In the genomic region with DNA sequence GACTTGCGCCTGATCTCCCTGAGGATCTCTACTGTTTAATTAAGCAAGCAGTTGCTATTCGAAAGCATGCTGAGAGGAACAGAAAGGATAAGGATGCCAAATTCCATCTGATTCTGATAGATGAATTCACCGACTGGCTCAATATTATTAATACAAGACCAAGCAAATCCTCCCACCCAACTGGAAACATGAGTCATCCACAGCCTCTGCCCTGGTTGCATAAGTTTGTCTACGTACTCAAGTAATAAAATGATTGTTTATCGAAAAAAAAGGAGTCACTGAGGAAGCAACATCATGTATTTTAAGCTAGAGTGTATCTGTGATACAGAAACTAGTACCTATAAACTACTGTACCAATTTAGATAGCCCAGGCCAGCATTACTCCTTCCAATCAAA, we compare ENCODE assay signal across 10 cellular contexts. TPM values are rescaled to one million over a fixed set of nuclear protein-coding genes. Genes with fewer than 3 reads are reported as not detected.
A peak's percentile ranks its signal among the peaks of the same experiment; 100 is the strongest.
DNase-seq lines count a peak whose midpoint lies in the region; ATAC-seq and TF ChIP-seq lines count a peak whose summit lies in the region.
"Had no signal": no experiment of that assay in that cellular context is flagged by ENCODE, and none has a peak within 500 bp of the region (broad histone marks: within the 10 kb centered on the region; RNA-seq: fewer than 3 reads in every experiment).

No MANE protein-coding gene starts in this region.

- no peak for TF ChIP-seq CTCF in AG09319 (IDR thresholded peaks at IDR 0.05; ENCODE audit: low read depth, low read length)

- H3K4me3 Mint-ChIP-seq in T-helper 2 cell treated with Interferon-gamma antibody and Interleukin-4, amounts not matched to agents 5 μg/mL and 100 μg/mL, for 36 hours, result no peak overlapping the region
- H3K4me3 Mint-ChIP-seq: activated naive CD8-positive, alpha-beta T cell treated with anti-CD3 and anti-CD28 coated beads, Interleukin-2, amount 10 ng/mL, durations not matched to agents 7 days and 5 days had no signal

- H3K4me3 ChIP-seq in muscle layer of duodenum (ENCODE audit: low read depth in 1 of 2, low read length in 2 of 2), result no peak overlapping the region

- DNase-seq in AG09319 (ENCODE audit: extremely low read depth, low read depth), result peak; percentile 77
- peak; percentile 62 for DNase-seq in M059J (ENCODE audit: low read depth)
- DNase-seq in cerebellar cortex (ENCODE audit: low spot score), result peak; percentile 18
- no peak for DNase-seq in T-helper 2 cell treated with Interferon-gamma antibody and Interleukin-4, amounts not matched to agents 5 μg/mL and 100 μg/mL, for 36 hours (ENCODE audit: low spot score)
- no peak for DNase-seq in OCI-M1 (lab: John Stamatoyannopoulos, UW)
- no peak for DNase-seq in activated naive CD4-positive, alpha-beta T cell treated with anti-CD3 and anti-CD28 coated beads, Interleukin-2, amount 50 U/mL, for 16 hours
- DNase-seq: activated naive CD8-positive, alpha-beta T cell treated with anti-CD3 and anti-CD28 coated beads, Interleukin-2, amount 10 ng/mL, durations not matched to agents 7 days and 5 days had no signal

- H3K27me3 ChIP-seq in muscle layer of duodenum (ENCODE audit: low read depth, low read length), result no peaks in the 10 kb centered on the region

- H3K36me3 Mint-ChIP-seq in T-helper 2 cell treated with Interferon-gamma antibody and Interleukin-4, amounts not matched to agents 5 μg/mL and 100 μg/mL, for 36 hours (ENCODE audit: low read depth), result peaks cover 1% of the 10 kb centered on the region

- no peaks in the 10 kb centered on the region for H3K36me3 ChIP-seq in muscle layer of duodenum (ENCODE audit: control insufficient read depth in 1 of 2, insufficient read depth in 2 of 2, low read length in 2 of 2)

- peak overlapping the region; percentile 29 for H3K27ac ChIP-seq in muscle layer of duodenum (ENCODE audit: low read length)
- H3K27ac ChIP-seq: KMS-11 had no signal

- peaks cover 22 to 23% of the 10 kb centered on the region in 2 donors for H3K4me1 ChIP-seq in muscle layer of duodenum (ENCODE audit: control insufficient read depth in 1 of 2, insufficient read depth in 2 of 2, low read length in 2 of 2)

- H3K27me3 Mint-ChIP-seq in T-helper 2 cell treated with Interferon-gamma antibody and Interleukin-4, amounts not matched to agents 5 μg/mL and 100 μg/mL, for 36 hours (ENCODE audit: low read depth), result no peaks in the 10 kb centered on the region
- H3K27me3 Mint-ChIP-seq: activated naive CD8-positive, alpha-beta T cell treated with anti-CD3 and anti-CD28 coated beads, Interleukin-2, amount 10 ng/mL, durations not matched to agents 7 days and 5 days had no signal

- no peak for ATAC-seq in GM21717 (IDR thresholded peaks at IDR 0.05; ENCODE audit: unreplicated experiment)

- peaks cover 6% of the 10 kb centered on the region for H3K4me1 Mint-ChIP-seq in T-helper 2 cell treated with Interferon-gamma antibody and Interleukin-4, amounts not matched to agents 5 μg/mL and 100 μg/mL, for 36 hours (ENCODE audit: low read depth)

- no peak overlapping the region for H3K27ac Mint-ChIP-seq in T-helper 2 cell treated with Interferon-gamma antibody and Interleukin-4, amounts not matched to agents 5 μg/mL and 100 μg/mL, for 36 hours
- H3K27ac Mint-ChIP-seq: activated naive CD8-positive, alpha-beta T cell treated with anti-CD3 and anti-CD28 coated beads, Interleukin-2, amount 10 ng/mL, durations not matched to agents 7 days and 5 days had no signal

- no peaks in the 10 kb centered on the region for H3K9me3 ChIP-seq in muscle layer of duodenum (ENCODE audit: control insufficient read depth in 1 of 2, low read length in 2 of 2)

- H3K9me3 Mint-ChIP-seq in T-helper 2 cell treated with Interferon-gamma antibody and Interleukin-4, amounts not matched to agents 5 μg/mL and 100 μg/mL, for 36 hours, result no peaks in the 10 kb centered on the region
- H3K9me3 Mint-ChIP-seq: activated naive CD8-positive, alpha-beta T cell treated with anti-CD3 and anti-CD28 coated beads, Interleukin-2, amount 10 ng/mL, durations not matched to agents 7 days and 5 days had no signal

RNA-seq across cellular contexts. Expression of a gene that starts 26.0 kb away (rescaled TPM):
- 2.9 and 3.8 TPM in 2 replicates for total RNA-seq in M059J (2014; rRNA removed; shearing (Covaris generic))

RNA-seq across cellular contexts. Expression of a gene that starts 39.3 kb away (rescaled TPM):
- 8.8 and 18.8 TPM in 2 replicates for total RNA-seq in M059J (2014; rRNA removed; shearing (Covaris generic))

Comparison
In these comparisons a context has a peak if more than half of its experiments do, and no peak if none do; other contexts are left out.
1. DNase-seq: peak in AG09319 (single experiment), M059J (single experiment) and cerebellar cortex (single experiment); none in T-helper 2 cell treated with Interferon-gamma antibody and Interleukin-4, amounts not matched to agents 5 μg/mL and 100 μg/mL, for 36 hours (single experiment), OCI-M1 (single experiment) and activated naive CD4-positive, alpha-beta T cell treated with anti-CD3 and anti-CD28 coated beads, Interleukin-2, amount 50 U/mL, for 16 hours (single experiment).